Comparison of ENCODE assay signal across 30 cellular contexts in the genomic region with DNA sequence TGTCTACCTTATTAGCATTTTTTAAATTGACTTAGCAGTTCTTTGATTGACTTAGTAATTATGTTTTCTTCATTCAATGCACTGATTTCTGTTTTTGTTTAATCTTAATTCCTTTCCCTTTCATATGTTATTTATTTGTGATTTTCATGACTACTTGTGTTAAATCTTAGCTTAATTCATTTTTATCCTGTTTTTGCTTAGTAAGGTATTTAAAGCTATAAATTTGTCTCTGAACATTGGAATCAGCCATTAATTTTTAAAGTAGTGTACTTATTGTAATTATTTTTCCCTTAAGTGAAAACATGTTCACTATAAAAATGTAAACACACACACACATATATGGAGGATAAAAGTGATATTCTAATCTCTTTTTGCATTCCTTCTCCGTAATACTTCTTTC.
"Had no signal": no experiment of that assay in that cellular context is flagged by ENCODE, and none has a peak within 500 bp of the region (broad histone marks: within the 10 kb centered on the region; RNA-seq: fewer than 3 reads in every experiment).

No MANE protein-coding gene starts in this region.

- H3K36me3 Mint-ChIP-seq: activated naive CD8-positive, alpha-beta T cell had no signal

- H3K27ac Mint-ChIP-seq: activated CD4-positive, alpha-beta T cell treated with anti-CD3 and anti-CD28 coated beads, Interleukin-2, amount 10 ng/mL, durations not matched to agents 24 days and 14 days; activated CD8-positive, alpha-beta T cell treated with anti-CD3 and anti-CD28 coated beads for 36 hours; activated naive CD8-positive, alpha-beta T cell; activated T-helper 2 cell treated with anti-CD3 and anti-CD28 coated beads, Interferon-gamma antibody, Interleukin-2, Interleukin-4, amounts not matched to agents 10 μg/mL and 5 μg/mL and 100 μg/mL, durations not matched to agents 14 hours and 24 hours and 36 hours; T-helper 1 cell treated with Interleukin-12 subunit alpha and Interleukin-12 subunit beta and Interleukin-4 antibody, amounts not matched to agents 30 μg/mL and 1 μg/mL, for 36 hours; T-helper 2 cell treated with Interferon-gamma antibody and Interleukin-4, amounts not matched to agents 5 μg/mL and 100 μg/mL, for 36 hours had no signal

- H3K4me3 Mint-ChIP-seq: activated CD4-positive, alpha-beta T cell treated with anti-CD3 and anti-CD28 coated beads, Interleukin-2, amount 10 ng/mL, durations not matched to agents 24 days and 14 days; activated CD8-positive, alpha-beta T cell treated with anti-CD3 and anti-CD28 coated beads for 36 hours; activated naive CD8-positive, alpha-beta T cell; central memory CD8-positive, alpha-beta T cell; T-helper 1 cell treated with Interleukin-12 subunit alpha and Interleukin-12 subunit beta and Interleukin-4 antibody, amounts not matched to agents 30 μg/mL and 1 μg/mL, for 36 hours; T-helper 2 cell treated with Interferon-gamma antibody and Interleukin-4, amounts not matched to agents 5 μg/mL and 100 μg/mL, for 36 hours had no signal

- FAIRE-seq: TTC549 had no signal

- H3K4me1 ChIP-seq: SJSA1 had no signal

- H3K4me1 Mint-ChIP-seq: activated CD4-positive, alpha-beta T cell treated with anti-CD3 and anti-CD28 coated beads, Interleukin-2, amount 10 ng/mL, durations not matched to agents 24 days and 14 days; central memory CD8-positive, alpha-beta T cell had no signal

- H3K9ac ChIP-seq: KMS-11, SK-N-SH had no signal

- H3K27me3 ChIP-seq: cardiac muscle cell, SJSA1 had no signal

- H3K9me3 Mint-ChIP-seq: activated CD4-positive, alpha-beta T cell treated with anti-CD3 and anti-CD28 coated beads, Interleukin-2, amount 10 ng/mL, durations not matched to agents 24 days and 14 days; activated CD8-positive, alpha-beta T cell treated with anti-CD3 and anti-CD28 coated beads for 36 hours; activated T-helper 2 cell treated with anti-CD3 and anti-CD28 coated beads, Interferon-gamma antibody, Interleukin-2, Interleukin-4, amounts not matched to agents 10 μg/mL and 5 μg/mL and 100 μg/mL, durations not matched to agents 14 hours and 24 hours and 36 hours; central memory CD8-positive, alpha-beta T cell; T-helper 1 cell treated with Interleukin-12 subunit alpha and Interleukin-12 subunit beta and Interleukin-4 antibody, amounts not matched to agents 30 μg/mL and 1 μg/mL, for 36 hours; T-helper 2 cell treated with Interferon-gamma antibody and Interleukin-4, amounts not matched to agents 5 μg/mL and 100 μg/mL, for 36 hours had no signal

- H3K9me3 ChIP-seq: SJSA1 had no signal

- H3K4me2 ChIP-seq: KMS-11, SK-N-SH had no signal

- DNase-seq: activated CD4-positive, alpha-beta T cell treated with anti-CD3 and anti-CD28 coated beads, Interleukin-2, amount 10 ng/mL, durations not matched to agents 24 days and 14 days; activated CD4-positive, alpha-beta T cell treated with anti-CD3 and anti-CD28 coated beads, Interleukin-2, amount 50 U/mL, for 4 hours; activated CD8-positive, alpha-beta T cell treated with anti-CD3 and anti-CD28 coated beads for 36 hours; activated gamma-delta T cell; activated naive CD4-positive, alpha-beta T cell treated with Interleukin-2 at 50 U/mL for 16 hours; activated T-cell treated with anti-CD3 and anti-CD28 coated beads, Interleukin-2, amount 50 U/mL, for 1 hour; amniotic stem cell; aorta; MM.1S; NCI-H1092 treated with DMSO at 0.1 percent for 48 hours; NCI-H1417; NCI-H146; NCI-H187; NCI-H2029 treated with DMSO at 0.1 percent for 48 hours; NCI-H2107; NCI-H2171; NCI-H510A; NCI-H526; NCI-H748 treated with DMSO at 0.1 percent for 48 hours; SHP77 treated with DMSO at 0.1 percent for 48 hours; SK-N-SH had no signal

- H3K27ac ChIP-seq: cardiac muscle cell, KMS-11, SJSA1 had no signal

- H3K36me3 ChIP-seq: cardiac muscle cell, SJSA1 had no signal

- H3K27me3 Mint-ChIP-seq: activated CD8-positive, alpha-beta T cell treated with anti-CD3 and anti-CD28 coated beads for 36 hours; central memory CD8-positive, alpha-beta T cell had no signal

- H3K4me3 ChIP-seq: cardiac muscle cell, SJSA1 had no signal

- ATAC-seq: activated CD8-positive, alpha-beta T cell treated with anti-CD3 and anti-CD28 coated beads for 36 hours had no signal
